ENCODE assay signal across 10 cellular contexts in the genomic region with DNA sequence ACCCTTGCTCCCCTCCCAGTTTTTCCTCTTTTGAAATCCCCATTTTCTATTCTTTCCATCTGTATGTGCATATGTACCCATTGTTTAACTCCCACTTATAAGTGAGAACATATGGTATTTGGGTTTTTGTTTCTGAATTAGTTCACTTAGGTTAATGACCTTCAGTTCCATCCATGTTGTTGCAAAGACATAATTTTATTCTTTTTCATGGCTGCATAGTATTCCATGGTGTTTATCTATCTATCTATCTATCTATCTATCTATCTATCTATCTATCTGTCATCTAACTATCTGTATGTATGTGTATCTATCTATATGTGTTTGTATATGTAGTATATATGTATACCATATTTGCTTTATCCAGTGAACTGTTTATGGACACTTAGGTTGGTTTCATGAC.
"Had no signal": no experiment of that assay in that cellular context is flagged by ENCODE, and none has a peak within 500 bp of the region (broad histone marks: within the 10 kb centered on the region; RNA-seq: fewer than 3 reads in every experiment).

No MANE protein-coding gene starts in this region.

- H3K9ac ChIP-seq: GM23248 had no signal

- H3K9me3 ChIP-seq: HAP-1 had no signal

- H3K4me3 ChIP-seq: GM23248, GM23338, HAP-1 had no signal

- H3K4me2 ChIP-seq: GM23338 had no signal

- H2AFZ ChIP-seq: GM23248 had no signal

- H3K27ac ChIP-seq: GM23248 had no signal

- H3K36me3 ChIP-seq: HAP-1 had no signal

- DNase-seq: GM23248, GOT3, H7, H9, HCEC 1CT, HFFc6 had no signal

- H3K4me1 ChIP-seq: HAP-1 had no signal

- ATAC-seq: GM23338, HCT116 had no signal

- FAIRE-seq: H54 had no signal
